ENCODE assay signal across 10 cellular contexts in the genomic region with DNA sequence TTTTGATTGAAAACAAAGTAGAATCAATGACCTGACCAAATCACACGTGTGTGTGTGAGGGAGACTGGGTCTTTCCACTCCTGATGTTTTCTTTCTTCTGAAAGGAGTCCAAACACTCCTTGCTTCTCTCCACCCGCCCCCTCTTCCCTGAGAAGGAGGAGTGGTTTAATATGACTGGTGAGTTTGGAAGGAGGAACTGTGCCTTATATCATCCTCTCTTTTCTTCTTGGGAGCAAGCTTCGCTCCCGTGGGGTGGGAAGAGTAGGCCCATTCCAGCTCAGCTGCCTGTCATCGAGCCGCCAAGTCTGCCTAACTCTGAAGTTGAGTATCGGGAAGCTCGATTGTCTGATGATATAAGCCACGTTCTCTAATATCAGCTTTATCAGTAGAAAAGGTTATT.
DNase-seq lines count a peak whose midpoint lies in the region; ATAC-seq and TF ChIP-seq lines count a peak whose summit lies in the region.
"Had no signal": no experiment of that assay in that cellular context is flagged by ENCODE, and none has a peak within 500 bp of the region (broad histone marks: within the 10 kb centered on the region; RNA-seq: fewer than 3 reads in every experiment).

No MANE protein-coding gene starts in this region.

- peak overlapping the region; percentile 52 for H2BK12ac ChIP-seq in trophoblast cell (ENCODE audit: low read length)

- BruUV-seq in A673 (replicated peaks; lab: Mats Ljungman, UMichigan), result no TSS peak

- H4K12ac ChIP-seq in trophoblast cell (ENCODE audit: low read depth, low read length), result no peak overlapping the region

- intact Hi-C loops in left ventricle myocardium superior (cut with micrococcal nuclease) (loop anchor here (10.0 kb wide), 1 partner anchor 93 kb away; a partner anchor contains a TSS), aorta (cut with DNase I) (loop anchor here in 1 of 2 donors (5.0 kb wide), 1 partner anchor 56 kb away; no protein-coding TSS in a partner anchor), A673 (cut with micrococcal nuclease; ENCODE audit: unreplicated experiment) (no loop called here)

- CTCF ChIA-PET in CD8-positive, alpha-beta memory T cell (lab: Charles Lee), result interaction anchor here (0.7 to 2.9 kb wide), 8 partner anchors 9 to 117 kb away, joined by 3 to 12 read pairs (median 4); no protein-coding TSS in a partner anchor
- CTCF ChIA-PET in A673 (lab: Charles Lee), result no interaction called here

- POLR2A ChIA-PET in CD8-positive, alpha-beta memory T cell (lab: Charles Lee), result interaction anchor here (0.6 kb wide), 2 partner anchors 108 to 703 kb away, joined by 4 to 7 read pairs; no protein-coding TSS in a partner anchor
- POLR2A ChIA-PET in A673 (lab: Charles Lee; ENCODE audit: low non-redundant PET), result no interaction called here

- ATAC-seq in activated T-cell treated with anti-CD3 and anti-CD28 coated beads, Interleukin-2, amount 50 U/mL, for 72 hours (replicated peaks in 1 of 2), result no peak
- ATAC-seq in left ventricle myocardium superior (peak; percentile 1), aorta (ENCODE audit: low FRiP score) (peak; percentile 47), GM19463 (IDR thresholded peaks at IDR 0.05; ENCODE audit: unreplicated experiment) (no peak)

- peaks cover 39% of the 10 kb centered on the region for H3K79me1 ChIP-seq in trophoblast cell (ENCODE audit: low read length)

- no peak overlapping the region for H2AFZ ChIP-seq in trophoblast cell (ENCODE audit: insufficient read depth, low read length, poor library complexity)

- H3K79me2 ChIP-seq in trophoblast cell (ENCODE audit: control insufficient read depth, insufficient read depth, low read length, poor library complexity), result peaks cover 5% of the 10 kb centered on the region

- no peaks in the 10 kb centered on the region for H3K27me3 Mint-ChIP-seq in activated T-cell treated with anti-CD3 and anti-CD28 coated beads, Interleukin-2, amount 50 U/mL, for 24 hours
- peaks cover 6% of the 10 kb centered on the region for H3K27me3 Mint-ChIP-seq in activated T-cell treated with anti-CD3 and anti-CD28 coated beads, Interleukin-2, amount 50 U/mL, for 72 hours (ENCODE audit: low read depth)
- peaks cover 0 to 3% of the 10 kb centered on the region in 2 donors for H3K27me3 Mint-ChIP-seq in CD8-positive, alpha-beta memory T cell

- no peak overlapping the region for H3K4me3 Mint-ChIP-seq in activated T-cell treated with anti-CD3 and anti-CD28 coated beads, Interleukin-2, amount 50 U/mL, for 24 hours
- H3K4me3 Mint-ChIP-seq in activated T-cell treated with anti-CD3 and anti-CD28 coated beads, Interleukin-2, amount 50 U/mL, for 72 hours, result no peak overlapping the region
- H3K4me3 Mint-ChIP-seq in CD8-positive, alpha-beta memory T cell, result no peak overlapping the region

- no CpG with 5 or more reads among the region's 9 CpGs for WGBS in trophoblast cell (ENCODE audit: extremely low coverage, insufficient coverage, insufficient read length)
- WGBS in aorta, 2 donors, result 5 to 12% methylated on average over 9 of the region's 9 CpGs

- H3K18ac ChIP-seq in trophoblast cell (ENCODE audit: low read length), result peak overlapping the region; percentile 65

- peak overlapping the region; percentile 65 for H2AK5ac ChIP-seq in trophoblast cell (ENCODE audit: low read length)

- H3K36me3 ChIP-seq in trophoblast cell (ENCODE audit: control insufficient read depth in 1 of 2, insufficient read depth in 2 of 2, low read length in 2 of 2) (no peaks in the 10 kb centered on the region), aorta (ENCODE audit: control insufficient read depth in 1 of 2, insufficient read depth in 2 of 2, low read length in 1 of 2) (no peaks in the 10 kb centered on the region), A673 (ENCODE audit: insufficient read depth, low read length, poor library complexity, severe bottlenecking) (no peaks in the 10 kb centered on the region)
- no peaks in the 10 kb centered on the region for H3K36me3 ChIP-seq in CD8-positive, alpha-beta memory T cell (ENCODE audit: insufficient read depth, low read length)

- H3K9me3 ChIP-seq in trophoblast cell (ENCODE audit: insufficient read depth, low read depth, low read length), result no peaks in the 10 kb centered on the region
- H3K9me3 ChIP-seq in aorta (ENCODE audit: control insufficient read depth, low read length), result no peaks in the 10 kb centered on the region
- H3K9me3 ChIP-seq in CD8-positive, alpha-beta memory T cell (ENCODE audit: low read length), result no peaks in the 10 kb centered on the region
- H3K9me3 ChIP-seq in A673 (ENCODE audit: low read depth, low read length, poor library complexity, severe bottlenecking), result no peaks in the 10 kb centered on the region

- H4K91ac ChIP-seq in trophoblast cell (ENCODE audit: low read depth, low read length), result peak overlapping the region; percentile 74

- no peak overlapping the region for H3K4me3 ChIP-seq in trophoblast cell (ENCODE audit: low read depth, low read length)
- no peak overlapping the region for H3K4me3 ChIP-seq in aorta (ENCODE audit: low read length in 2 of 2)
- no peak overlapping the region for H3K4me3 ChIP-seq in CD8-positive, alpha-beta memory T cell (ENCODE audit: low read length)
- no peak overlapping the region for H3K4me3 ChIP-seq in A673 (ENCODE audit: low read depth, low read length, poor library complexity, severe bottlenecking)

- no peaks in the 10 kb centered on the region for H3K36me3 Mint-ChIP-seq in activated T-cell treated with anti-CD3 and anti-CD28 coated beads, Interleukin-2, amount 50 U/mL, for 24 hours (ENCODE audit: low read depth)
- peaks cover 8 to 10% of the 10 kb centered on the region in 2 donors for H3K36me3 Mint-ChIP-seq in activated T-cell treated with anti-CD3 and anti-CD28 coated beads, Interleukin-2, amount 50 U/mL, for 72 hours (ENCODE audit: insufficient read depth in 2 of 2)
- no peaks in the 10 kb centered on the region for H3K36me3 Mint-ChIP-seq in CD8-positive, alpha-beta memory T cell

- H3K4me1 Mint-ChIP-seq in activated T-cell treated with anti-CD3 and anti-CD28 coated beads, Interleukin-2, amount 50 U/mL, for 24 hours (ENCODE audit: low read depth), result peaks cover 30% of the 10 kb centered on the region
- peaks cover 37% of the 10 kb centered on the region for H3K4me1 Mint-ChIP-seq in activated T-cell treated with anti-CD3 and anti-CD28 coated beads, Interleukin-2, amount 50 U/mL, for 72 hours (ENCODE audit: low read depth)
- peaks cover 0 to 4% (median 0%) of the 10 kb centered on the region in 3 donors for H3K4me1 Mint-ChIP-seq in CD8-positive, alpha-beta memory T cell

- H2BK5ac ChIP-seq in trophoblast cell (ENCODE audit: low read depth, low read length, poor library complexity), result peak overlapping the region; percentile 35

- H3K4me1 ChIP-seq in trophoblast cell (ENCODE audit: control insufficient read depth in 1 of 2, insufficient read depth in 2 of 2, low read length in 2 of 2), result peaks cover 29 to 46% of the 10 kb centered on the region in 2 experiments
- H3K4me1 ChIP-seq in aorta (ENCODE audit: control insufficient read depth in 1 of 2, insufficient read depth in 2 of 2, low read length in 2 of 2), result peaks cover 10 to 14% of the 10 kb centered on the region in 2 donors
- H3K4me1 ChIP-seq in CD8-positive, alpha-beta memory T cell (ENCODE audit: insufficient read depth, low read length), result no peaks in the 10 kb centered on the region
- no peaks in the 10 kb centered on the region for H3K4me1 ChIP-seq in A673 (ENCODE audit: insufficient read depth, low read length, poor library complexity, severe bottlenecking)

- TF ChIP-seq CTCF in A673 (conservative IDR thresholded peaks at IDR 0.05; ENCODE audit: low read depth, low read length), result no peak

- DNase-seq in activated T-cell treated with anti-CD3 and anti-CD28 coated beads, Interleukin-2, amount 50 U/mL, for 24 hours, result no peak
- DNase-seq in activated T-cell treated with anti-CD3 and anti-CD28 coated beads, Interleukin-2, amount 50 U/mL, for 72 hours, result no peak
- DNase-seq in left ventricle myocardium superior (no peak), trophoblast cell (no peak), aorta (peak in 1 of 2 donors; percentile 52), A673 (ENCODE audit: low spot score) (no peak)
- no peak for DNase-seq in CD8-positive, alpha-beta memory T cell
- DNase-seq: NCI-H2081 treated with DMSO at 0.1 percent for 48 hours had no signal

- H3K4ac ChIP-seq in trophoblast cell (ENCODE audit: low read depth, low read length), result no peak overlapping the region

- no peaks in the 10 kb centered on the region for H3K9me3 Mint-ChIP-seq in activated T-cell treated with anti-CD3 and anti-CD28 coated beads, Interleukin-2, amount 50 U/mL, for 24 hours
- peaks cover 6 to 7% of the 10 kb centered on the region in 2 donors for H3K9me3 Mint-ChIP-seq in activated T-cell treated with anti-CD3 and anti-CD28 coated beads, Interleukin-2, amount 50 U/mL, for 72 hours
- H3K9me3 Mint-ChIP-seq in CD8-positive, alpha-beta memory T cell, result peaks cover 0 to 4% (median 0%) of the 10 kb centered on the region in 5 donors

- no peak overlapping the region for H3K4me2 ChIP-seq in trophoblast cell (ENCODE audit: low read length)

- no peak overlapping the region for H3K9ac ChIP-seq in trophoblast cell (ENCODE audit: low read length)

- H3K27ac ChIP-seq in trophoblast cell (ENCODE audit: low read depth, low read length) (peak overlapping the region; percentile 69), aorta (ENCODE audit: low read depth in 1 of 2, low read length in 2 of 2) (peak overlapping the region; percentile 85 to 93), A673 (ENCODE audit: low read depth, low read length, poor library complexity, severe bottlenecking) (no peak overlapping the region)
- H3K27ac ChIP-seq in CD8-positive, alpha-beta memory T cell (ENCODE audit: low read depth, low read length), result no peak overlapping the region
- H3K27ac ChIP-seq: 22Rv1 had no signal

- peak overlapping the region; percentile 73 for H3K14ac ChIP-seq in trophoblast cell (ENCODE audit: low read length)

- no peak overlapping the region for H3K23ac ChIP-seq in trophoblast cell (ENCODE audit: low read length)

- H4K8ac ChIP-seq in trophoblast cell (ENCODE audit: low read depth, low read length), result peak overlapping the region; percentile 49

- peak overlapping the region; percentile 62 for H3K27ac Mint-ChIP-seq in activated T-cell treated with anti-CD3 and anti-CD28 coated beads, Interleukin-2, amount 50 U/mL, for 24 hours
- H3K27ac Mint-ChIP-seq in activated T-cell treated with anti-CD3 and anti-CD28 coated beads, Interleukin-2, amount 50 U/mL, for 72 hours, result no peak overlapping the region
- no peak overlapping the region for H3K27ac Mint-ChIP-seq in CD8-positive, alpha-beta memory T cell

- H2BK120ac ChIP-seq in trophoblast cell (ENCODE audit: insufficient read depth, low read length, poor library complexity), result peak overlapping the region; percentile 89

- no peaks in the 10 kb centered on the region for H3K27me3 ChIP-seq in trophoblast cell (ENCODE audit: insufficient read depth, low read length)
- no peaks in the 10 kb centered on the region for H3K27me3 ChIP-seq in aorta (ENCODE audit: control insufficient read depth in 1 of 2, insufficient read depth in 2 of 2, low read length in 1 of 2)
- no peaks in the 10 kb centered on the region for H3K27me3 ChIP-seq in CD8-positive, alpha-beta memory T cell (ENCODE audit: insufficient read depth, low read length, poor library complexity, severe bottlenecking)
- H3K27me3 ChIP-seq in A673 (replicated peaks; ENCODE audit: insufficient read depth, low read depth, low read length, poor library complexity), result no peaks in the 10 kb centered on the region

Comparison
In these comparisons a context has a peak if more than half of its experiments do, and no peak if none do; other contexts are left out.
1. ATAC-seq: peak in left ventricle myocardium superior (single experiment) and aorta (single experiment); none in activated T-cell treated with anti-CD3 and anti-CD28 coated beads, Interleukin-2, amount 50 U/mL, for 72 hours (0 of 2) and GM19463 (single experiment).
2. H3K27ac ChIP-seq: peak in trophoblast cell (single experiment) and aorta (2 of 2); none in CD8-positive, alpha-beta memory T cell (single experiment) and A673 (single experiment).